Comparison of ENCODE assay signal across 8 cellular contexts in genomic region chr16:30894540-30895368, GRCh38. TPM values are rescaled to one million over a fixed set of nuclear protein-coding genes. Genes with fewer than 3 reads are reported as not detected.
A peak's percentile ranks its signal among the peaks of the same experiment; 100 is the strongest.
DNase-seq lines count a peak whose midpoint lies in the region; ATAC-seq and TF ChIP-seq lines count a peak whose summit lies in the region.

No MANE protein-coding gene starts in this region.

- H3K27ac Mint-ChIP-seq in GM23338 (no peak overlapping the region; the same call in 1 of the 2 replicates), T-helper 17 cell (peak overlapping the region; percentile 56)

- H3K4me3 Mint-ChIP-seq in GM23338 (peak overlapping the region; percentile 76), T-helper 17 cell (peak overlapping the region; percentile 74)

- peak overlapping the region; percentile 85 for H2AFZ ChIP-seq in GM23338

- H3K27me3 ChIP-seq in GM23338 (ENCODE audit: insufficient read depth): peaks cover 10% of the 10 kb centered on the region

- ATAC-seq in GM23338 (no peak), T-helper 17 cell (no peak), HG02840 (IDR thresholded peaks at IDR 0.05; ENCODE audit: low FRiP score, unreplicated experiment) (no peak), HG02885 (IDR thresholded peaks at IDR 0.05; ENCODE audit: poor library complexity, unreplicated experiment) (no peak)

- H3K27ac ChIP-seq in GM23338 (ENCODE audit: low read depth): no peak overlapping the region

- H3K4me3 ChIP-seq in GM23338 (peak overlapping the region; percentile 61), fibroblast of the aortic adventitia (ENCODE audit: low read depth, low read length) (peak overlapping the region; percentile 90), skeletal muscle cell (ENCODE audit: low read depth, low read length) (peak overlapping the region; percentile 83)

- H3K27me3 Mint-ChIP-seq in GM23338 (ENCODE audit: insufficient read depth, low read depth, poor library complexity) (peaks cover 20% of the 10 kb centered on the region), T-helper 17 cell (no peaks in the 10 kb centered on the region)

- no peaks in the 10 kb centered on the region for H3K79me2 ChIP-seq in GM23338 (replicated peaks; ENCODE audit: insufficient read depth)

- no peaks in the 10 kb centered on the region for H3K9me3 Mint-ChIP-seq in GM23338

- no peak for TF ChIP-seq CTCF in GM23338 (conservative IDR thresholded peaks at IDR 0.05; ENCODE audit: low read depth in 2 of 2)
- TF ChIP-seq CTCF in fibroblast of the aortic adventitia (IDR thresholded peaks at IDR 0.05; ENCODE audit: insufficient read depth, low read length): no peak

- peaks cover 25% of the 10 kb centered on the region for H3K4me1 ChIP-seq in GM23338 (ENCODE audit: insufficient read depth)

- H4K20me1 ChIP-seq in GM23338 (replicated peaks; ENCODE audit: insufficient read depth): no peaks in the 10 kb centered on the region

- peaks cover 25% of the 10 kb centered on the region for H3F3A ChIP-seq in GM23338 (replicated peaks; ENCODE audit: low read depth)

- H3K9me3 ChIP-seq in T-helper 17 cell (ENCODE audit: control insufficient read depth, low read length, poor library complexity, severe bottlenecking): no peaks in the 10 kb centered on the region

- peak overlapping the region; percentile 86 for H3K4me2 ChIP-seq in GM23338

- H3K4me1 Mint-ChIP-seq in GM23338: peaks cover 26% of the 10 kb centered on the region
- H3K4me1 Mint-ChIP-seq in T-helper 17 cell: peaks cover 22% of the 10 kb centered on the region

- H3K9me2 ChIP-seq in GM23338 (ENCODE audit: insufficient read depth): no peaks in the 10 kb centered on the region

- peaks cover 8% of the 10 kb centered on the region for H3K36me3 Mint-ChIP-seq in GM23338 (ENCODE audit: low read depth)
- H3K36me3 Mint-ChIP-seq in T-helper 17 cell (ENCODE audit: low read depth): peaks cover 1% of the 10 kb centered on the region

- H3K36me3 ChIP-seq in GM23338 (ENCODE audit: insufficient read depth): no peaks in the 10 kb centered on the region

- no peak for DNase-seq in GM23338 (ENCODE audit: low spot score)
- no peak for DNase-seq in T-helper 17 cell
- peak; percentile 51 for DNase-seq in fibroblast of the aortic adventitia (ENCODE audit: low read depth)
- no peak for DNase-seq in skeletal muscle cell (ENCODE audit: low read depth)
- no peak for DNase-seq in glomerular visceral epithelial cell (ENCODE audit: extremely low spot score)
- DNase-seq in DMS114 treated with DMSO at 0.1 percent for 48 hours (lab: John Stamatoyannopoulos, UW; ENCODE audit: unreplicated experiment): no peak

TF ChIP-seq in GM23338, 12 proteins besides CTCF, POLR2A, EP300 and RAD21:
- TF ChIP-seq NANOG (IDR thresholded peaks at IDR 0.05; ENCODE audit: borderline replicate concordance) (no peak), ZNF114 (CRISPR knock-in tag; IDR thresholded peaks at IDR 0.05) (no peak), EZH2phosphoT487 (IDR thresholded peaks at IDR 0.05; ENCODE audit: unreplicated experiment) (no peak), JUNB (IDR thresholded peaks at IDR 0.05; ENCODE audit: unreplicated experiment) (no peak), STAT1 (IDR thresholded peaks at IDR 0.05; ENCODE audit: unreplicated experiment) (no peak), ETS1 (IDR thresholded peaks at IDR 0.05) (no peak), EZH2 (IDR thresholded peaks at IDR 0.05; ENCODE audit: low read depth, unreplicated experiment) (no peak), CREB1 (CRISPR knock-in tag; IDR thresholded peaks at IDR 0.05; ENCODE audit: low read depth) (no peak)

RNA-seq across cellular contexts. Expression of gene BCL7C, which starts 0.9 kb away (rescaled TPM):
- 17.5 and 20.4 TPM in 2 replicates for total RNA-seq in GM23338 (2014; rRNA removed; shearing (Covaris generic))
- 21.8 and 22.1 TPM in 2 replicates for polyA plus RNA-seq in GM23338 (2016; fragmentation: Nextera tagmentation; extraction: Ambion mirVana)
- total RNA-seq in T-helper 17 cell (10 to 100 TPM; 22.5 to 22.8 TPM), fibroblast of the aortic adventitia (ENCODE audit: low replicate concordance) (22.3 and 45.5 TPM in 2 replicates)

RNA-seq across cellular contexts. Expression of gene CTF1, which starts 1.7 kb away (rescaled TPM):
- 0.52 and 0.54 TPM in 2 replicates for total RNA-seq in GM23338 (2014; rRNA removed; shearing (Covaris generic))
- 0.24 and 0.43 TPM in 2 replicates for polyA plus RNA-seq in GM23338 (2016; fragmentation: Nextera tagmentation; extraction: Ambion mirVana)
- under 1 TPM in 1 of 2 donors, not detected in 1; 0.26 TPM for total RNA-seq in T-helper 17 cell
- 2.5 and 3.2 TPM in 2 replicates for total RNA-seq in fibroblast of the aortic adventitia (ENCODE audit: low replicate concordance)

RNA-seq across cellular contexts. Expression of gene FBXL19, which starts 28.6 kb away (rescaled TPM):
- 63.5 and 71.5 TPM in 2 replicates for total RNA-seq in GM23338 (2014; rRNA removed; shearing (Covaris generic))
- polyA plus RNA-seq in GM23338 (2016; fragmentation: Nextera tagmentation; extraction: Ambion mirVana): 12.5 and 16.4 TPM in 2 replicates
- total RNA-seq in T-helper 17 cell (10 to 100 TPM; 12.6 to 13.2 TPM), fibroblast of the aortic adventitia (ENCODE audit: low replicate concordance) (9.8 and 16.6 TPM in 2 replicates)

RNA-seq across cellular contexts. Expression of gene ORAI3, which starts 54.1 kb away (rescaled TPM):
- total RNA-seq in GM23338 (2014; rRNA removed; shearing (Covaris generic)): 14.9 and 15.9 TPM in 2 replicates
- polyA plus RNA-seq in GM23338 (2016; fragmentation: Nextera tagmentation; extraction: Ambion mirVana): 6.9 and 9.8 TPM in 2 replicates
- 1 to 10 TPM; 6.4 to 7.5 TPM for total RNA-seq in T-helper 17 cell
- total RNA-seq in fibroblast of the aortic adventitia (ENCODE audit: low replicate concordance): 33.0 and 35.6 TPM in 2 replicates
